ENCODE assay signal across 8 cellular contexts in the genomic region with DNA sequence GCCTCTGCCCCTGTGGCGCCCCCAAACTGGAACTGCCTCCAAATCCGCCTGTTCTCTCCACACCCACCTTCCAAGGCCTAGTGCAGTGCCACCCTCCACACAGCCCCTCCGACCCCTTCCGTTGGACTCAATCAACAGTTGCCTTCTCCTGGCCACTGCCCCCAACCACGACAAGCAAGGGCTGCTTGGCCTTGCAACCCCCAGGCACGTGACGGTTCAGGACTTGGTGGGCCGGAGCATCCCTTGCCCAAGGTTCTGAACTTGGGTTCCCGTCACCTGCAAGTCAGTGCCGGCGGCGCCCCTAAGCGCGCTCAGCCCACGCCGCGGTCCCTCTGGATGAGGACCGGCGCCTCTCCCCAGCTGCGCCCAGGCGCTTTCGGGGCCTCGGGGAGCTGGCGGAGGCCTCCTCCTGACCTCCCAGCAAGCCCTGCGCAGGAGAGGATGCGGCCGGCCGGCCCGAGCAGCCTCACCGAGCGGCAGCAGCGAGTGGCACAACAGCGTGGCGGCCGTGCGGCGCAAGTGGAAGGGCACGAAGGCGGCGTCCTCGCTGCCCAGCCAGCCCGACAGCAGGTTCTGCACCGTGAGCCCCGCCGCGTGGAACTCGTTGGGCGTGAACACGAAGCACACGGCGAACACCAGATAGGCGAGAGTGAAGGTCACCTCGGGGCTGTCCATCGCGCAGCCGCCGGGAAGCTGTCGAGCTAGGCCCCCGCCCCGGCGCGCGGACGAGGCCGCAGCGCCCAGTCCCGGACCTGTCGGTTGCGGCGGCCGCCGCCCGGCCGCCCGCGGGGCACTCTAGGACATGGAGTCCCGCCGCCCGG. TPM values are rescaled to one million over a fixed set of nuclear protein-coding genes. Genes with fewer than 3 reads are reported as not detected.
A peak's percentile ranks its signal among the peaks of the same experiment; 100 is the strongest.
DNase-seq lines count a peak whose midpoint lies in the region; ATAC-seq, FAIRE-seq and TF ChIP-seq lines count a peak whose summit lies in the region.

No MANE protein-coding gene starts in this region.

- no peak for TF ChIP-seq POLR2A in spleen (IDR thresholded peaks at IDR 0.05)

- peaks cover 33 to 93% (median 87%) of the 10 kb centered on the region in 6 donors for H3K4me1 ChIP-seq in spleen

- peak overlapping the region; percentile 91 to 100 (median 95) for H3K27ac ChIP-seq in spleen

- intact Hi-C loops in spleen (cut with DNase I; ENCODE audit: low total_unique reads): no loop called here

- DNase-seq in AG08395 (ENCODE audit: low spot score) (peak; percentile 40), bronchial epithelial cell (ENCODE audit: low read depth) (no peak), iris pigment epithelial cell (ENCODE audit: low read depth) (peak; percentile 77), spleen (peak; percentile 95), DMS79 (lab: John Stamatoyannopoulos, UW) (no peak)

- H3K27me3 ChIP-seq in bronchial epithelial cell (ENCODE audit: control insufficient read depth, insufficient read depth, low read length): no peaks in the 10 kb centered on the region
- no peaks in the 10 kb centered on the region for H3K27me3 ChIP-seq in spleen (replicated peaks in 1 of 7)

- H3K9me3 ChIP-seq in spleen: no peaks in the 10 kb centered on the region

- H3K4me3 ChIP-seq in bronchial epithelial cell (ENCODE audit: low read depth, low read length): peak overlapping the region; percentile 67
- H3K4me3 ChIP-seq in spleen: peak overlapping the region; percentile 54 to 94 (median 66)

- H3K36me3 ChIP-seq in bronchial epithelial cell (ENCODE audit: control insufficient read depth, insufficient read depth, low read length) (peaks cover 6% of the 10 kb centered on the region), spleen (peaks cover 0 to 54% (median 17%) of the 10 kb centered on the region in 6 donors)

- 1 to 5% (median 1%) methylated on average over 14 to 79 of the region's 79 CpGs for WGBS in spleen, 5 donors

- peak; percentile 3 for ATAC-seq in GM18508 (IDR thresholded peaks at IDR 0.05; ENCODE audit: insufficient read depth, unreplicated experiment)
- ATAC-seq in HG02981 (IDR thresholded peaks at IDR 0.05; ENCODE audit: unreplicated experiment): peak; percentile 16
- peak; percentile 26 for ATAC-seq in SK-N-SH treated with all-trans-retinoic acid at 6 μM for 48 hours

- no peak for FAIRE-seq in bronchial epithelial cell (lab: Jason Lieb, UNC)

- TF ChIP-seq CTCF in bronchial epithelial cell (IDR thresholded peaks at IDR 0.05; ENCODE audit: insufficient read depth, low read length, severe bottlenecking) (no peak), spleen (IDR thresholded peaks at IDR 0.05 in 8 of 11, conservative IDR thresholded peaks at IDR 0.05 in 3 of 11) (no peak)

TF ChIP-seq in SK-N-SH treated with all-trans-retinoic acid at 6 μM for 48 hours, 23 proteins besides CTCF, POLR2A, EP300 and RAD21:
- no peak for TF ChIP-seq SNAI2 (CRISPR knock-in tag; IDR thresholded peaks at IDR 0.05)
- no peak for TF ChIP-seq ZNF70 (CRISPR knock-in tag; IDR thresholded peaks at IDR 0.05)
- TF ChIP-seq, protein P1, sequence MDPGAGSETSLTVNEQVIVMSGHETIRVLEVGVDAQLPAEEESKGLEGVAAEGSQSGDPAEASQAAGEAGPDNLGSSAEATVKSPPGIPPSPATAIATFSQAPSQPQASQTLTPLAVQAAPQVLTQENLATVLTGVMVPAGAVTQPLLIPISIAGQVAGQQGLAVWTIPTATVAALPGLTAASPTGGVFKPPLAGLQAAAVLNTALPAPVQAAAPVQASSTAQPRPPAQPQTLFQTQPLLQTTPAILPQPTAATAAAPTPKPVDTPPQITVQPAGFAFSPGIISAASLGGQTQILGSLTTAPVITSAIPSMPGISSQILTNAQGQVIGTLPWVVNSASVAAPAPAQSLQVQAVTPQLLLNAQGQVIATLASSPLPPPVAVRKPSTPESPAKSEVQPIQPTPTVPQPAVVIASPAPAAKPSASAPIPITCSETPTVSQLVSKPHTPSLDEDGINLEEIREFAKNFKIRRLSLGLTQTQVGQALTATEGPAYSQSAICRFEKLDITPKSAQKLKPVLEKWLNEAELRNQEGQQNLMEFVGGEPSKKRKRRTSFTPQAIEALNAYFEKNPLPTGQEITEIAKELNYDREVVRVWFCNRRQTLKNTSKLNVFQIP (CRISPR knock-in tag; IDR thresholded peaks at IDR 0.05; ENCODE audit: borderline replicate concordance, low read depth): no peak
- no peak for TF ChIP-seq OSR1 (CRISPR knock-in tag; IDR thresholded peaks at IDR 0.05)
- TF ChIP-seq, protein P2, sequence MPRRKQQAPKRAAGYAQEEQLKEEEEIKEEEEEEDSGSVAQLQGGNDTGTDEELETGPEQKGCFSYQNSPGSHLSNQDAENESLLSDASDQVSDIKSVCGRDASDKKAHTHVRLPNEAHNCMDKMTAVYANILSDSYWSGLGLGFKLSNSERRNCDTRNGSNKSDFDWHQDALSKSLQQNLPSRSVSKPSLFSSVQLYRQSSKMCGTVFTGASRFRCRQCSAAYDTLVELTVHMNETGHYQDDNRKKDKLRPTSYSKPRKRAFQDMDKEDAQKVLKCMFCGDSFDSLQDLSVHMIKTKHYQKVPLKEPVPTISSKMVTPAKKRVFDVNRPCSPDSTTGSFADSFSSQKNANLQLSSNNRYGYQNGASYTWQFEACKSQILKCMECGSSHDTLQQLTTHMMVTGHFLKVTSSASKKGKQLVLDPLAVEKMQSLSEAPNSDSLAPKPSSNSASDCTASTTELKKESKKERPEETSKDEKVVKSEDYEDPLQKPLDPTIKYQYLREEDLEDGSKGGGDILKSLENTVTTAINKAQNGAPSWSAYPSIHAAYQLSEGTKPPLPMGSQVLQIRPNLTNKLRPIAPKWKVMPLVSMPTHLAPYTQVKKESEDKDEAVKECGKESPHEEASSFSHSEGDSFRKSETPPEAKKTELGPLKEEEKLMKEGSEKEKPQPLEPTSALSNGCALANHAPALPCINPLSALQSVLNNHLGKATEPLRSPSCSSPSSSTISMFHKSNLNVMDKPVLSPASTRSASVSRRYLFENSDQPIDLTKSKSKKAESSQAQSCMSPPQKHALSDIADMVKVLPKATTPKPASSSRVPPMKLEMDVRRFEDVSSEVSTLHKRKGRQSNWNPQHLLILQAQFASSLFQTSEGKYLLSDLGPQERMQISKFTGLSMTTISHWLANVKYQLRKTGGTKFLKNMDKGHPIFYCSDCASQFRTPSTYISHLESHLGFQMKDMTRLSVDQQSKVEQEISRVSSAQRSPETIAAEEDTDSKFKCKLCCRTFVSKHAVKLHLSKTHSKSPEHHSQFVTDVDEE (CRISPR knock-in tag; IDR thresholded peaks at IDR 0.05): no peak
- TF ChIP-seq ISL1 (CRISPR knock-in tag; IDR thresholded peaks at IDR 0.05): no peak
- no peak for TF ChIP-seq ZFP30 (CRISPR knock-in tag; IDR thresholded peaks at IDR 0.05)

RNA-seq across cellular contexts. Expression of a gene that starts 0.8 kb away (rescaled TPM):
- total RNA-seq in bronchial epithelial cell: 20.0 and 34.4 TPM in 2 replicates
- total RNA-seq in spleen: 10 to 100 TPM; 24.2 to 51.0 (median 34.7) TPM
- 10 to 100 TPM; 17.2 to 32.7 (median 21.9) TPM for polyA plus RNA-seq in spleen

RNA-seq across cellular contexts. Expression of a gene that starts 0.9 kb away (rescaled TPM):
- 1.2 and 3.4 TPM in 2 replicates for total RNA-seq in bronchial epithelial cell
- 10 to 100 TPM; 33.3 to 84.4 (median 56.5) TPM for total RNA-seq in spleen
- 10 to 100 TPM; 49.7 to 56.6 (median 50.3) TPM for polyA plus RNA-seq in spleen

RNA-seq across cellular contexts. Expression of a gene that starts 8.3 kb away (rescaled TPM):
- 55.6 and 62.9 TPM in 2 replicates for total RNA-seq in bronchial epithelial cell
- 10 to 100 TPM; 29.0 to 52.0 (median 34.4) TPM for total RNA-seq in spleen
- polyA plus RNA-seq in spleen: 10 to 100 TPM; 24.0 to 41.9 (median 35.0) TPM

RNA-seq across cellular contexts. Expression of a gene that starts 36.3 kb away (rescaled TPM):
- total RNA-seq in bronchial epithelial cell (0.64 and 0.79 TPM in 2 replicates), spleen (1 to 10 TPM in 6 of 7 donors, under 1 TPM in 1; 0.60 to 4.3 (median 1.9) TPM)
- 1 to 10 TPM; 1.2 to 2.7 (median 2.4) TPM for polyA plus RNA-seq in spleen

Comparison
In these comparisons a context has a peak if more than half of its experiments do, and no peak if none do; other contexts are left out.
1. DNase-seq: peak in AG08395 (single experiment), iris pigment epithelial cell (single experiment) and spleen (single experiment); none in bronchial epithelial cell (single experiment) and DMS79 (single experiment).
2. Peak in every context shown above with its lines, with median percentiles within 50 percentile points of each other: ATAC-seq.